In the genomic region with DNA sequence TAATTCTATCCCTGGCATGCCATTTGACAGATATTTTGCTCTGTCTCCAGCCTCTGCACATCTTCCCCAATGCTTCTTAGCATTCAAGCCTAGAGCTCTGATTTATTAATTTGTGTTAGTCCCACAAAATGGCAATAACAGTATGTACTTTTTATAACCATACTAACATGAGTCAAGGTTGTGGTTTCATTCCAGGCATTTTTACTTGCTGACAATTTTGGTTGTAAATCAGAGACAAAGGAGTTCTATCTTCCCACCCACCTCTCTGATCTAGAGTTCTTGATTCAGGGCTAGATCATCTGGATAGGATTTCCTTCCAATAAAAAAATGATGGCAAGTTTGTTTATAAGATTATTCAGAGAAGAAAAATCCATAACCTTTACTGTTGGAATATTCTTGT, we compare ENCODE assay signal across 15 cellular contexts. TPM values are rescaled to one million over a fixed set of nuclear protein-coding genes. Genes with fewer than 3 reads are reported as not detected.
A peak's percentile ranks its signal among the peaks of the same experiment; 100 is the strongest.
DNase-seq lines count a peak whose midpoint lies in the region; ATAC-seq lines count a peak whose summit lies in the region.
"Had no signal": no experiment of that assay in that cellular context is flagged by ENCODE, and none has a peak within 500 bp of the region (broad histone marks: within the 10 kb centered on the region; RNA-seq: fewer than 3 reads in every experiment).

No MANE protein-coding gene starts in this region.

- no peak for ATAC-seq in HG02852 (IDR thresholded peaks at IDR 0.05; ENCODE audit: unreplicated experiment)
- no peak for ATAC-seq in HG03039 (IDR thresholded peaks at IDR 0.05; ENCODE audit: unreplicated experiment)
- no peak for ATAC-seq in HG02571 (IDR thresholded peaks at IDR 0.05; ENCODE audit: unreplicated experiment)
- ATAC-seq: left lobe of liver had no signal

- DNase-seq in AG08395 (ENCODE audit: low spot score): peak; percentile 86
- peak; percentile 95 for DNase-seq in HT1080 (ENCODE audit: low read depth)
- peak; percentile 80 for DNase-seq in astrocyte of the hippocampus (ENCODE audit: low read depth, low spot score)
- DNase-seq in iris pigment epithelial cell (ENCODE audit: low read depth): peak; percentile 95
- DNase-seq in germinal center (ENCODE audit: low spot score): no peak
- DNase-seq: activated effector memory CD4-positive, alpha-beta T cell treated with Interleukin-2 at 50 U/mL for 16 hours; NCI-H2107; T-helper 2 cell; upper lobe of left lung had no signal

RNA-seq across cellular contexts. Expression of gene CISTR, which starts 18.5 kb away (rescaled TPM):
- total RNA-seq in HT1080 (2014; rRNA removed; shearing (Covaris generic)): not detected in 2 replicates
- polyA plus RNA-seq in HT1080 (2015; cell fraction: cytosol; rRNA removed): not detected in 2 replicates
- not detected in 2 replicates for polyA plus RNA-seq in HT1080 (2015; cell fraction: nucleus; rRNA removed)
- total RNA-seq: cerebellum, glomerular endothelial cell, left lobe of liver, upper lobe of left lung had no signal

RNA-seq across cellular contexts. Expression of gene CALCOCO1, which starts 43.0 kb away (rescaled TPM):
- total RNA-seq in HT1080 (2014; rRNA removed; shearing (Covaris generic)): 17.0 and 24.6 TPM in 2 replicates
- 23.6 and 27.5 TPM in 2 replicates for polyA plus RNA-seq in HT1080 (2015; cell fraction: cytosol; rRNA removed)
- polyA plus RNA-seq in HT1080 (2015; cell fraction: nucleus; rRNA removed): 114 and 123 TPM in 2 replicates
